19 cellular contexts compared by ENCODE assay signal in genomic region chr14:65032319-65032718, GRCh38.
"Had no signal": no experiment of that assay in that cellular context is flagged by ENCODE, and none has a peak within 500 bp of the region (broad histone marks: within the 10 kb centered on the region; RNA-seq: fewer than 3 reads in every experiment).

No MANE protein-coding gene starts in this region.

- H3K36me3 ChIP-seq: breast epithelium, prostate gland had no signal

- H3K9me3 Mint-ChIP-seq: activated naive CD4-positive, alpha-beta T cell treated with anti-CD3 and anti-CD28 coated beads, Interleukin-2, amount 50 U/mL, for 72 hours; activated T-cell treated with anti-CD3 and anti-CD28 coated beads, Interleukin-2, amount 50 U/mL, for 24 hours; naive thymus-derived CD8-positive, alpha-beta T cell; T-helper 2 cell treated with Interferon-gamma antibody and Interleukin-4, amounts not matched to agents 5 μg/mL and 100 μg/mL, for 36 hours had no signal

- H3K9me3 ChIP-seq: breast epithelium, gastroesophageal sphincter, prostate gland, suprapubic skin, upper lobe of right lung had no signal

- H3K27me3 Mint-ChIP-seq: activated CD8-positive, alpha-beta memory T cell treated with anti-CD3 and anti-CD28 coated beads, Interleukin-2, amount 10 ng/mL, durations not matched to agents 7 days and 5 days; activated T-cell treated with anti-CD3 and anti-CD28 coated beads, Interleukin-2, amount 50 U/mL, for 24 hours; naive thymus-derived CD8-positive, alpha-beta T cell had no signal

- H3K4me3 Mint-ChIP-seq: activated CD8-positive, alpha-beta memory T cell treated with anti-CD3 and anti-CD28 coated beads, Interleukin-2, amount 10 ng/mL, durations not matched to agents 7 days and 5 days; activated T-cell treated with anti-CD3 and anti-CD28 coated beads, Interleukin-2, amount 50 U/mL, for 24 hours; naive thymus-derived CD8-positive, alpha-beta T cell; T-helper 2 cell treated with Interferon-gamma antibody and Interleukin-4, amounts not matched to agents 5 μg/mL and 100 μg/mL, for 36 hours had no signal

- H3K27ac Mint-ChIP-seq: activated CD8-positive, alpha-beta memory T cell treated with anti-CD3 and anti-CD28 coated beads, Interleukin-2, amount 10 ng/mL, durations not matched to agents 7 days and 5 days; activated naive CD4-positive, alpha-beta T cell treated with anti-CD3 and anti-CD28 coated beads, Interleukin-2, amount 50 U/mL, for 72 hours; activated T-cell treated with anti-CD3 and anti-CD28 coated beads, Interleukin-2, amount 50 U/mL, for 24 hours; T-helper 2 cell treated with Interferon-gamma antibody and Interleukin-4, amounts not matched to agents 5 μg/mL and 100 μg/mL, for 36 hours had no signal

- H3K4me1 ChIP-seq: prostate gland had no signal

- H3K4me1 Mint-ChIP-seq: activated CD8-positive, alpha-beta memory T cell treated with anti-CD3 and anti-CD28 coated beads, Interleukin-2, amount 10 ng/mL, durations not matched to agents 7 days and 5 days had no signal

- DNase-seq: activated CD8-positive, alpha-beta memory T cell treated with anti-CD3 and anti-CD28 coated beads, Interleukin-2, amount 10 ng/mL, durations not matched to agents 7 days and 5 days; activated effector memory CD4-positive, alpha-beta T cell treated with Interleukin-2 at 50 U/mL for 16 hours; activated T-cell treated with anti-CD3 and anti-CD28 coated beads, Interleukin-2, amount 50 U/mL, for 24 hours; amniotic stem cell; hippocampal formation; naive thymus-derived CD8-positive, alpha-beta T cell; nucleus accumbens; stimulated activated CD4-positive, alpha-beta T cell treated with anti-CD3 and anti-CD28 coated beads, Interleukin-4, amount 100 ng/mL, for 1 hour; stimulated activated CD8-positive, alpha-beta memory T cell treated with anti-CD3 and anti-CD28 coated beads, Interleukin-4, amount 100 ng/mL, for 48 hours; stimulated activated naive CD8-positive, alpha-beta T cell treated with anti-CD3 and anti-CD28 coated beads, Interleukin-15, Interleukin-2, amounts not matched to agents 100 U/mL and 50 U/mL, for 24 hours; upper lobe of right lung had no signal

- H3K27me3 ChIP-seq: breast epithelium, gastroesophageal sphincter, suprapubic skin, upper lobe of right lung had no signal

- H3K4me3 ChIP-seq: breast epithelium, gastroesophageal sphincter, lung, prostate gland, suprapubic skin, upper lobe of right lung had no signal

- ATAC-seq: activated CD4-positive, CD25-positive, alpha-beta regulatory T cell treated with anti-CD3 and anti-CD28 coated beads, Interleukin-2, amount 50 U/mL, for 24 hours; activated CD8-positive, alpha-beta memory T cell treated with anti-CD3 and anti-CD28 coated beads, Interleukin-2, amount 10 ng/mL, durations not matched to agents 7 days and 5 days; activated naive CD4-positive, alpha-beta T cell treated with anti-CD3 and anti-CD28 coated beads, Interleukin-2, amount 50 U/mL, for 72 hours; gastroesophageal sphincter; naive thymus-derived CD8-positive, alpha-beta T cell; stimulated activated naive CD8-positive, alpha-beta T cell treated with anti-CD3 and anti-CD28 coated beads, Interleukin-15, Interleukin-2, amounts not matched to agents 100 U/mL and 50 U/mL, for 24 hours; upper lobe of right lung had no signal

- H3K27ac ChIP-seq: breast epithelium, gastroesophageal sphincter, prostate gland, suprapubic skin, upper lobe of right lung had no signal
